ENCODE assay signal across 27 cellular contexts in the genomic region with DNA sequence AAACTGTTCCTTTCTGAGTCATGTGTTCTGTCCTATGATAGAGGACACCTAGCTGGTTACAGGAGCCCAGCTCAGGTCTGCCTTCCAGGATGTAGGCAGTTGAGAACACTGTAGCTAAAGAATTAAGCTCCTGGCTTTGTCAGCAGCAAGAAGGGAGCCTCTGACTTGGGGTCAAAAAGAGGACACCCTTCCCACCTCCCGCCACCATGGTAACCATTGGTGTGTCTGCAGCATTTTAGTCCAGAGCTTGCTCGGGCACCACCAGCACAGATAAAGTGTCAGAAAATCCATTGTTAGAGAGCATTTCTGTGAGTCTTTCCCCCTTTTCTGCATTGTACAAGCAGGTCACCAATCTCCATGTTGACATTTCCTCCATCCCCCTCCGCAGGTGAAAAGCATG.
"Had no signal": no experiment of that assay in that cellular context is flagged by ENCODE, and none has a peak within 500 bp of the region (broad histone marks: within the 10 kb centered on the region; RNA-seq: fewer than 3 reads in every experiment).

No MANE protein-coding gene starts in this region.

- H3K9ac ChIP-seq: KMS-11 had no signal

- DNase-seq: activated CD4-positive, alpha-beta T cell treated with anti-CD3 and anti-CD28 coated beads for 4 hours; activated CD8-positive, alpha-beta memory T cell treated with anti-CD3 and anti-CD28 coated beads, Interleukin-2, amount 50 U/mL, for 48 hours; activated CD8-positive, alpha-beta T cell treated with anti-CD3 and anti-CD28 coated beads, Interleukin-2, amount 10 ng/mL, durations not matched to agents 7 days and 5 days; activated effector memory CD4-positive, alpha-beta T cell treated with anti-CD3 and anti-CD28 coated beads, Interleukin-2, amount 50 U/mL, for 16 hours; activated naive CD4-positive, alpha-beta T cell treated with anti-CD3 and anti-CD28 coated beads, Interleukin-2, amount 50 U/mL, for 16 hours; activated T-cell treated with anti-CD3 and anti-CD28 coated beads, Interleukin-2, amount 50 U/mL, for 4 hours; amygdala; cerebellar nuclear complex; NCI-H1092; NCI-H1417; NCI-H1930; NCI-H510A treated with DMSO at 0.1 percent for 48 hours; NCI-H69; NK-92 treated with Interleukin-12 subunit alpha and Interleukin-12 subunit beta, amount 100 ng/mL, for 24 hours; OCI-M1; RPMI8226; T-cell; T-helper 2 cell; T1000 had no signal

- H3K27ac ChIP-seq: KMS-11, SK-N-MC, VCaP had no signal

- H3K27me3 Mint-ChIP-seq: brain, T-cell had no signal

- H3K9me3 Mint-ChIP-seq: activated T-cell treated with anti-CD3 and anti-CD28 coated beads, Interleukin-2, amount 50 U/mL, for 4 hours; T-cell had no signal

- H3K4me3 ChIP-seq: SK-N-MC had no signal

- H3K4me1 Mint-ChIP-seq: T-cell had no signal

- H3K4me2 ChIP-seq: KMS-11 had no signal

- H3K4me3 Mint-ChIP-seq: activated CD8-positive, alpha-beta T cell treated with anti-CD3 and anti-CD28 coated beads, Interleukin-2, amount 10 ng/mL, durations not matched to agents 7 days and 5 days; activated T-cell treated with anti-CD3 and anti-CD28 coated beads, Interleukin-2, amount 50 U/mL, for 4 hours; brain; T-cell had no signal

- H3K36me3 Mint-ChIP-seq: brain had no signal

- ATAC-seq: activated CD8-positive, alpha-beta T cell treated with anti-CD3 and anti-CD28 coated beads, Interleukin-2, amount 10 ng/mL, durations not matched to agents 7 days and 5 days; activated T-cell treated with anti-CD3 and anti-CD28 coated beads, Interleukin-2, amount 50 U/mL, for 4 hours; Panc1; Right ventricle myocardium inferior; T-cell had no signal

- H3K27ac Mint-ChIP-seq: activated CD8-positive, alpha-beta T cell treated with anti-CD3 and anti-CD28 coated beads, Interleukin-2, amount 10 ng/mL, durations not matched to agents 7 days and 5 days; T-cell had no signal

- FAIRE-seq: astrocyte, TTC549 had no signal
